ENCODE assay signal across 16 cellular contexts in genomic region chr1:231107600-231108326, GRCh38. TPM values are rescaled to one million over a fixed set of nuclear protein-coding genes. Genes with fewer than 3 reads are reported as not detected.
A peak's percentile ranks its signal among the peaks of the same experiment; 100 is the strongest.
DNase-seq lines count a peak whose midpoint lies in the region; ATAC-seq, FAIRE-seq and TF ChIP-seq lines count a peak whose summit lies in the region.
"Had no signal": no experiment of that assay in that cellular context is flagged by ENCODE, and none has a peak within 500 bp of the region (broad histone marks: within the 10 kb centered on the region; RNA-seq: fewer than 3 reads in every experiment).

No MANE protein-coding gene starts in this region.

- H3K4me1 Mint-ChIP-seq in activated CD8-positive, alpha-beta T cell treated with anti-CD3 and anti-CD28 coated beads, Interleukin-2, amount 10 ng/mL, durations not matched to agents 7 days and 5 days (ENCODE audit: low read depth), result peaks cover 12% of the 10 kb centered on the region
- peaks cover 14% of the 10 kb centered on the region for H3K4me1 Mint-ChIP-seq in activated CD8-positive, alpha-beta T cell treated with anti-CD3 and anti-CD28 coated beads for 36 hours (ENCODE audit: low read depth)
- H3K4me1 Mint-ChIP-seq in stimulated activated memory B cell treated with anti-CD40 and anti-IgM and Interleukin-4, amounts not matched to agents 10 μg/mL and 1 μg/mL and 100 μg/mL, for 72 hours, result peaks cover 6% of the 10 kb centered on the region
- H3K4me1 Mint-ChIP-seq in MCF 10A (ENCODE audit: insufficient read depth, unreplicated experiment), result peaks cover 7% of the 10 kb centered on the region

- CTCF ChIA-PET in activated CD8-positive, alpha-beta T cell treated with anti-CD3 and anti-CD28 coated beads, Interleukin-2, amount 10 ng/mL, durations not matched to agents 7 days and 5 days (lab: Charles Lee), result no interaction called here
- CTCF ChIA-PET in activated CD8-positive, alpha-beta T cell treated with anti-CD3 and anti-CD28 coated beads for 36 hours (lab: Charles Lee), result interaction anchor here (1.0 kb wide), 1 partner anchor 21 kb away, joined by 3 read pairs; no protein-coding TSS in a partner anchor
- CTCF ChIA-PET in MCF 10A (lab: Yijun Ruan, JAX), result interaction anchor here (0.5 to 0.7 kb wide), 2 partner anchors 16 to 93 kb away, joined by 3 read pairs; no protein-coding TSS in a partner anchor

- POLR2A ChIA-PET in activated CD8-positive, alpha-beta T cell treated with anti-CD3 and anti-CD28 coated beads, Interleukin-2, amount 10 ng/mL, durations not matched to agents 7 days and 5 days (lab: Charles Lee), result no interaction called here
- POLR2A ChIA-PET in activated CD8-positive, alpha-beta T cell treated with anti-CD3 and anti-CD28 coated beads for 36 hours (lab: Charles Lee), result no interaction called here
- POLR2A ChIA-PET in MCF 10A (lab: Yijun Ruan, JAX), result no interaction called here

- no peaks in the 10 kb centered on the region for H3K27me3 ChIP-seq in bronchial epithelial cell (ENCODE audit: control insufficient read depth, insufficient read depth, low read length)

- peak; percentile 28 for FAIRE-seq in bronchial epithelial cell (lab: Jason Lieb, UNC)
- FAIRE-seq: RCC 7860 had no signal

- ATAC-seq in activated CD8-positive, alpha-beta T cell treated with anti-CD3 and anti-CD28 coated beads, Interleukin-2, amount 10 ng/mL, durations not matched to agents 7 days and 5 days, result no peak
- no peak for ATAC-seq in activated CD8-positive, alpha-beta T cell treated with anti-CD3 and anti-CD28 coated beads for 36 hours
- ATAC-seq in stimulated activated memory B cell treated with anti-CD40 and anti-IgM and Interleukin-4, amounts not matched to agents 10 μg/mL and 1 μg/mL and 100 μg/mL, for 72 hours, result no peak

- no peak for DNase-seq in activated CD8-positive, alpha-beta T cell treated with anti-CD3 and anti-CD28 coated beads, Interleukin-2, amount 10 ng/mL, durations not matched to agents 7 days and 5 days
- no peak for DNase-seq in activated CD8-positive, alpha-beta T cell treated with anti-CD3 and anti-CD28 coated beads for 36 hours
- DNase-seq in NCI-H146 treated with DMSO at 0.1 percent for 48 hours (lab: John Stamatoyannopoulos, UW; ENCODE audit: unreplicated experiment) (peak; percentile 37), bronchial epithelial cell (ENCODE audit: low read depth) (no peak), retina (peak; percentile 55), MCF 10A (ENCODE audit: unreplicated experiment) (no peak), Ammon's horn (ENCODE audit: low spot score) (no peak)
- DNase-seq: CD4-positive, alpha-beta memory T cell; H7; Karpas-422; NCI-H1930; NCI-H524; SIG-M5 had no signal

- H3K27me3 Mint-ChIP-seq in activated CD8-positive, alpha-beta T cell treated with anti-CD3 and anti-CD28 coated beads, Interleukin-2, amount 10 ng/mL, durations not matched to agents 7 days and 5 days (ENCODE audit: low read depth), result peaks cover 13% of the 10 kb centered on the region
- H3K27me3 Mint-ChIP-seq in activated CD8-positive, alpha-beta T cell treated with anti-CD3 and anti-CD28 coated beads for 36 hours, result peaks cover 11% of the 10 kb centered on the region
- H3K27me3 Mint-ChIP-seq in stimulated activated memory B cell treated with anti-CD40 and anti-IgM and Interleukin-4, amounts not matched to agents 10 μg/mL and 1 μg/mL and 100 μg/mL, for 72 hours, result peaks cover 43% of the 10 kb centered on the region
- peaks cover 23% of the 10 kb centered on the region for H3K27me3 Mint-ChIP-seq in MCF 10A (ENCODE audit: insufficient read depth, unreplicated experiment)

- H3K36me3 ChIP-seq in bronchial epithelial cell (ENCODE audit: control insufficient read depth, insufficient read depth, low read length), result no peaks in the 10 kb centered on the region

- no peak for TF ChIP-seq CTCF in activated CD8-positive, alpha-beta T cell treated with anti-CD3 and anti-CD28 coated beads for 36 hours (IDR thresholded peaks at IDR 0.05)
- no peak for TF ChIP-seq CTCF in bronchial epithelial cell (IDR thresholded peaks at IDR 0.05; ENCODE audit: insufficient read depth, low read length, severe bottlenecking)
- no peak for TF ChIP-seq CTCF in MCF 10A (IDR thresholded peaks at IDR 0.05; ENCODE audit: unreplicated experiment)

- H3K4me3 Mint-ChIP-seq in activated CD8-positive, alpha-beta T cell treated with anti-CD3 and anti-CD28 coated beads, Interleukin-2, amount 10 ng/mL, durations not matched to agents 7 days and 5 days, result no peak overlapping the region
- no peak overlapping the region for H3K4me3 Mint-ChIP-seq in activated CD8-positive, alpha-beta T cell treated with anti-CD3 and anti-CD28 coated beads for 36 hours
- no peak overlapping the region for H3K4me3 Mint-ChIP-seq in stimulated activated memory B cell treated with anti-CD40 and anti-IgM and Interleukin-4, amounts not matched to agents 10 μg/mL and 1 μg/mL and 100 μg/mL, for 72 hours
- H3K4me3 Mint-ChIP-seq in MCF 10A (ENCODE audit: unreplicated experiment), result no peak overlapping the region
- H3K4me3 Mint-ChIP-seq: CD4-positive, alpha-beta memory T cell; T-helper 2 cell treated with Interferon-gamma antibody and Interleukin-4, amounts not matched to agents 5 μg/mL and 100 μg/mL, for 36 hours had no signal

- BruUV-seq in MCF 10A (replicated peaks; lab: Mats Ljungman, UMichigan), result no TSS peak

- H3K9me3 Mint-ChIP-seq in activated CD8-positive, alpha-beta T cell treated with anti-CD3 and anti-CD28 coated beads, Interleukin-2, amount 10 ng/mL, durations not matched to agents 7 days and 5 days (ENCODE audit: insufficient read depth), result no peaks in the 10 kb centered on the region
- peaks cover 1% of the 10 kb centered on the region for H3K9me3 Mint-ChIP-seq in activated CD8-positive, alpha-beta T cell treated with anti-CD3 and anti-CD28 coated beads for 36 hours
- H3K9me3 Mint-ChIP-seq in stimulated activated memory B cell treated with anti-CD40 and anti-IgM and Interleukin-4, amounts not matched to agents 10 μg/mL and 1 μg/mL and 100 μg/mL, for 72 hours, result peaks cover 5% of the 10 kb centered on the region
- H3K9me3 Mint-ChIP-seq in MCF 10A (ENCODE audit: unreplicated experiment), result no peaks in the 10 kb centered on the region
- H3K9me3 Mint-ChIP-seq: T-helper 2 cell treated with Interferon-gamma antibody and Interleukin-4, amounts not matched to agents 5 μg/mL and 100 μg/mL, for 36 hours had no signal

- H3K27ac Mint-ChIP-seq in activated CD8-positive, alpha-beta T cell treated with anti-CD3 and anti-CD28 coated beads, Interleukin-2, amount 10 ng/mL, durations not matched to agents 7 days and 5 days, result peak overlapping the region; percentile 1
- H3K27ac Mint-ChIP-seq in activated CD8-positive, alpha-beta T cell treated with anti-CD3 and anti-CD28 coated beads for 36 hours, result no peak overlapping the region
- no peak overlapping the region for H3K27ac Mint-ChIP-seq in stimulated activated memory B cell treated with anti-CD40 and anti-IgM and Interleukin-4, amounts not matched to agents 10 μg/mL and 1 μg/mL and 100 μg/mL, for 72 hours
- no peak overlapping the region for H3K27ac Mint-ChIP-seq in MCF 10A (ENCODE audit: low read depth, unreplicated experiment)
- H3K27ac Mint-ChIP-seq: CD4-positive, alpha-beta memory T cell; T-helper 2 cell treated with Interferon-gamma antibody and Interleukin-4, amounts not matched to agents 5 μg/mL and 100 μg/mL, for 36 hours had no signal

- H3K36me3 Mint-ChIP-seq in activated CD8-positive, alpha-beta T cell treated with anti-CD3 and anti-CD28 coated beads, Interleukin-2, amount 10 ng/mL, durations not matched to agents 7 days and 5 days (ENCODE audit: low read depth), result no peaks in the 10 kb centered on the region
- H3K36me3 Mint-ChIP-seq in activated CD8-positive, alpha-beta T cell treated with anti-CD3 and anti-CD28 coated beads for 36 hours (ENCODE audit: low read depth), result no peaks in the 10 kb centered on the region
- no peaks in the 10 kb centered on the region for H3K36me3 Mint-ChIP-seq in stimulated activated memory B cell treated with anti-CD40 and anti-IgM and Interleukin-4, amounts not matched to agents 10 μg/mL and 1 μg/mL and 100 μg/mL, for 72 hours
- H3K36me3 Mint-ChIP-seq in MCF 10A (ENCODE audit: insufficient read depth, unreplicated experiment), result no peaks in the 10 kb centered on the region
- H3K36me3 Mint-ChIP-seq: CD4-positive, alpha-beta memory T cell had no signal

- intact Hi-C loops in activated CD8-positive, alpha-beta T cell treated with anti-CD3 and anti-CD28 coated beads for 36 hours (cut with micrococcal nuclease), result no loop called here
- intact Hi-C loops in MCF 10A (cut with micrococcal nuclease), result no loop called here

- no peak overlapping the region for H3K4me3 ChIP-seq in bronchial epithelial cell (ENCODE audit: low read depth, low read length)

RNA-seq across cellular contexts. Expression of gene TRIM67, which starts 54.1 kb away (rescaled TPM):
- not detected for total RNA-seq in activated CD8-positive, alpha-beta T cell treated with anti-CD3 and anti-CD28 coated beads, Interleukin-2, amount 10 ng/mL, durations not matched to agents 7 days and 5 days
- total RNA-seq in activated CD8-positive, alpha-beta T cell treated with anti-CD3 and anti-CD28 coated beads for 36 hours, result not detected
- not detected in 2 replicates for total RNA-seq in bronchial epithelial cell
- not detected in 2 replicates for total RNA-seq in MCF 10A (2022)
- total RNA-seq: CD4-positive, alpha-beta memory T cell; H7 had no signal

Comparison
In these comparisons a context has a peak if more than half of its experiments do, and no peak if none do; other contexts are left out.
1. DNase-seq: peak in NCI-H146 treated with DMSO at 0.1 percent for 48 hours (single experiment) and retina (single experiment); none in activated CD8-positive, alpha-beta T cell treated with anti-CD3 and anti-CD28 coated beads, Interleukin-2, amount 10 ng/mL, durations not matched to agents 7 days and 5 days (single experiment), activated CD8-positive, alpha-beta T cell treated with anti-CD3 and anti-CD28 coated beads for 36 hours (single experiment), bronchial epithelial cell (single experiment), MCF 10A (single experiment) and Ammon's horn (single experiment).